10 cellular contexts compared by ENCODE assay signal in the genomic region with DNA sequence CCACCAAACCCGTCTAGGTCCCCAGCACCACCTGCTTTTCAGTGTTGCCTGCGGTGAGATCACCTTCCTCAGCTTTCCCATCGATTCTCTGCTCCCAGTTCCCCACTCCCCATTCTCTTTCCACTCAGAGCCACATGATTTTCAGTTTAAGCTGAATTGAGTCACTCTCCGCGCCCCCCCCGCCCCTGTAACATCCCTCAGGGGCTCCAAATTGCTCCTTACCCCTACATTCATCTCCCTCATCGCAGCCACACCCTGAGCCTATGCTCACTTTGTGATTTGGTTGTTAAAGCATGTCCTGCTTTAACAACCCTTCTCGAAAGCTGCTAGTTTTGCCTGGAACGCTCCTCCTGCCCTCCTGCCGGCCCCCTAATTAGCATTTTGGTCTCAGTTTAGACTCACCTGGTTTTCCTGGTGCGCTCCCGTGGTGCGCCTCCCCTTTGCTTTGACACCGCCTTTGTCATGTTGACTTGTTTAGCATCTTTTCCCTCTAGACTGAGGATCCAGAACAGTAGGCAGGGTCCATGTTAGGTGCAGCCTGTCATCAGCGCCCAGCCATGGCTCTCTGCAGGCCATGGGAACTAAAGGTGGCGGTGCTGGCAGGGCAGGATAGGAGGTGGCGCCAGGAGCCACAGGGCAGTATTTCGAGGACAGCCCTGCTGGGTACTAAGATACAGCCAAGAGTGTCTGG.
DNase-seq lines count a peak whose midpoint lies in the region; ATAC-seq, FAIRE-seq and TF ChIP-seq lines count a peak whose summit lies in the region.
"Had no signal": no experiment of that assay in that cellular context is flagged by ENCODE, and none has a peak within 500 bp of the region (broad histone marks: within the 10 kb centered on the region; RNA-seq: fewer than 3 reads in every experiment).

No MANE protein-coding gene starts in this region.

- H3K27ac ChIP-seq in ACC112 (ENCODE audit: low read depth, low read length): no peak overlapping the region
- no peak overlapping the region for H3K27ac ChIP-seq in HCT116 (ENCODE audit: low read depth, low read length)
- H3K27ac ChIP-seq in GM12878 (ENCODE audit: control insufficient read depth, insufficient read depth): no peak overlapping the region

- H3K9ac ChIP-seq in HCT116 (ENCODE audit: low read length): no peak overlapping the region
- H3K9ac ChIP-seq in GM12878 (ENCODE audit: control insufficient read depth, insufficient read depth, low read length): no peak overlapping the region

- H3K27me3 ChIP-seq in ACC112 (ENCODE audit: insufficient read depth, low read length) (no peaks in the 10 kb centered on the region), HCT116 (ENCODE audit: insufficient read depth, low read length) (no peaks in the 10 kb centered on the region), GM12878 (replicated peaks in 1 of 2; ENCODE audit: control insufficient read depth in 2 of 2, insufficient read depth in 2 of 2, low read length in 1 of 2) (no peaks in the 10 kb centered on the region; a peak in 1 of 4 replicates)

- H3K4me1 ChIP-seq in ACC112 (ENCODE audit: control insufficient read depth, insufficient read depth, low read length, unreplicated experiment) (no peaks in the 10 kb centered on the region), HCT116 (ENCODE audit: control insufficient read depth in 1 of 2, insufficient read depth in 2 of 2, low read length in 2 of 2) (peaks cover 3 to 5% of the 10 kb centered on the region in 2 experiments; a peak in 1 of 4 replicates), GM12878 (ENCODE audit: control insufficient read depth, insufficient read depth, low read length) (no peaks in the 10 kb centered on the region), mucosa of descending colon (ENCODE audit: low read depth) (no peaks in the 10 kb centered on the region)

- H3K36me3 ChIP-seq in ACC112 (ENCODE audit: insufficient read depth, low read length): no peaks in the 10 kb centered on the region
- no peaks in the 10 kb centered on the region for H3K36me3 ChIP-seq in HCT116 (ENCODE audit: control insufficient read depth in 1 of 2, insufficient read depth in 2 of 2, low read length in 2 of 2)
- no peaks in the 10 kb centered on the region for H3K36me3 ChIP-seq in GM12878 (ENCODE audit: control insufficient read depth in 2 of 2, insufficient read depth in 2 of 2, low read length in 1 of 2)
- no peaks in the 10 kb centered on the region for H3K36me3 ChIP-seq in mucosa of descending colon (ENCODE audit: low read depth)

- TF ChIP-seq EP300 in GM12878 (IDR thresholded peaks at IDR 0.05; ENCODE audit: borderline replicate concordance in 1 of 2, control insufficient read depth in 1 of 2, low read depth in 2 of 2, low read length in 2 of 2): no peak

- RAD21 ChIA-PET in HCT116 (lab: Charles Lee; ENCODE audit: low non-redundant PET in 1 of 2, low total read pairs in 2 of 2, uncharacterized antibody in 2 of 2, unreplicated experiment in 2 of 2) (interaction anchor here (0.6 to 1.7 kb wide), 8 partner anchors 62 to 253 kb away, joined by 3 to 22 read pairs (median 5); no protein-coding TSS in a partner anchor), GM12878 (lab: Charles Lee; ENCODE audit: unreplicated experiment) (interaction anchor here (0.6 to 10.5 kb wide), 41 partner anchors 8 to 393 kb away, joined by 3 to 259 read pairs (median 5); a partner anchor contains a TSS)

- peaks cover 15 to 21% of the 10 kb centered on the region in 2 donors for H3K4me1 Mint-ChIP-seq in natural killer cell

- ATAC-seq in HCT116: no peak
- ATAC-seq in GM12878: no peak
- no peak for ATAC-seq in natural killer cell
- no peak for ATAC-seq in mucosa of descending colon

- BruUV-seq in HCT116 (replicated peaks; lab: Mats Ljungman, UMichigan) (no TSS peak), GM12878 (replicated peaks; lab: Mats Ljungman, UMichigan) (no TSS peak)

- DNase-seq in HCT116 (ENCODE audit: low read depth, low spot score): no peak
- DNase-seq in GM12878 (ENCODE audit: low read depth, low spot score): no peak
- no peak for DNase-seq in natural killer cell
- no peak for DNase-seq in mucosa of descending colon
- no peak for DNase-seq in GM20000 (ENCODE audit: low spot score)
- DNase-seq in NCI-H345 (lab: John Stamatoyannopoulos, UW): no peak
- DNase-seq in NCI-H128 (lab: John Stamatoyannopoulos, UW; ENCODE audit: unreplicated experiment): no peak

- WGBS in GM12878 (ENCODE audit: insufficient coverage, insufficient replicate concordance, low lambda C conversion rate, missing lambda C conversion rate): 38% methylated on average over 18 of the region's 18 CpGs

- no peaks in the 10 kb centered on the region for H3K36me3 Mint-ChIP-seq in natural killer cell

- H4K20me1 ChIP-seq in HCT116 (ENCODE audit: insufficient read depth) (no peaks in the 10 kb centered on the region), GM12878 (ENCODE audit: control insufficient read depth, insufficient read depth) (no peaks in the 10 kb centered on the region)

- intact Hi-C loops in HCT116 (cut with micrococcal nuclease) (loop anchor here (1.0 kb wide), 1 partner anchor 250 kb away; no protein-coding TSS in a partner anchor), GM12878 (cut with micrococcal nuclease; ENCODE audit: unreplicated experiment) (loop anchor here (1.0 kb wide), 3 partner anchors 61 to 252 kb away; no protein-coding TSS in a partner anchor), natural killer cell (cut with micrococcal nuclease) (loop anchor here (1.0 to 2.0 kb wide), 4 partner anchors 25 to 252 kb away; no protein-coding TSS in a partner anchor), mucosa of descending colon (cut with DNase I, micrococcal nuclease) (loop anchor here (2.0 to 5.0 kb wide), 3 partner anchors 59 to 251 kb away; a partner anchor contains a TSS)

- no peak for FAIRE-seq in GM12878 (lab: Jason Lieb, UNC)

- TF ChIP-seq POLR2A in HCT116 (IDR thresholded peaks at IDR 0.05; ENCODE audit: borderline replicate concordance, extremely low read depth, insufficient read depth, insufficient read length) (no peak), GM12878 (IDR thresholded peaks at IDR 0.05; ENCODE audit: low read depth, low read length) (no peak)

- H3K9me3 Mint-ChIP-seq in natural killer cell: no peaks in the 10 kb centered on the region
- H3K9me3 Mint-ChIP-seq: stimulated activated naive CD8-positive, alpha-beta T cell treated with anti-CD3 and anti-CD28 coated beads, Interleukin-15, Interleukin-2, amounts not matched to agents 100 ng/mL and 50 ng/mL, for 24 hours had no signal

- H3K9me3 ChIP-seq in HCT116 (ENCODE audit: control insufficient read depth in 1 of 2, insufficient read depth in 1 of 2, low read depth in 1 of 2, low read length in 2 of 2): no peaks in the 10 kb centered on the region
- peaks cover 2% of the 10 kb centered on the region; the same call in 1 of the 3 replicates for H3K9me3 ChIP-seq in GM12878 (replicated peaks; ENCODE audit: control insufficient read depth, insufficient read depth, low read length)
- no peaks in the 10 kb centered on the region for H3K9me3 ChIP-seq in mucosa of descending colon

- H3K79me2 ChIP-seq in ACC112 (ENCODE audit: control insufficient read depth, insufficient read depth, low read length, unreplicated experiment): no peaks in the 10 kb centered on the region
- no peaks in the 10 kb centered on the region for H3K79me2 ChIP-seq in HCT116 (ENCODE audit: insufficient read depth, low read length)
- H3K79me2 ChIP-seq in GM12878 (ENCODE audit: control insufficient read depth, insufficient read depth, low read length): no peaks in the 10 kb centered on the region

- H3K27ac Mint-ChIP-seq in natural killer cell: peak overlapping the region; percentile 16 to 80
- H3K27ac Mint-ChIP-seq: stimulated activated naive CD8-positive, alpha-beta T cell treated with anti-CD3 and anti-CD28 coated beads, Interleukin-15, Interleukin-2, amounts not matched to agents 100 ng/mL and 50 ng/mL, for 24 hours had no signal

- in situ Hi-C loops in GM12878 (cut with MboI): loop anchor here (5.0 kb wide), 2 partner anchors 59 to 249 kb away; a partner anchor contains a TSS

- no peak overlapping the region for H3K4me3 Mint-ChIP-seq in natural killer cell
- H3K4me3 Mint-ChIP-seq: stimulated activated naive CD8-positive, alpha-beta T cell treated with anti-CD3 and anti-CD28 coated beads, Interleukin-15, Interleukin-2, amounts not matched to agents 100 ng/mL and 50 ng/mL, for 24 hours had no signal

- TF ChIP-seq RAD21 in HCT116 (IDR thresholded peaks at IDR 0.05; ENCODE audit: low read depth) (no peak), GM12878 (IDR thresholded peaks at IDR 0.05; ENCODE audit: insufficient read depth, low read depth, low read length) (no peak)

- SMC1A ChIA-PET in GM12878 (lab: Charles Lee; ENCODE audit: uncharacterized antibody, unreplicated experiment): interaction anchor here (0.6 to 14.7 kb wide), 44 partner anchors 10 to 473 kb away, joined by 3 to 286 read pairs (median 5); a partner anchor contains a TSS

- POLR2A ChIA-PET in HCT116 (lab: Charles Lee) (interaction anchor here (0.6 kb wide), 1 partner anchor 59 kb away, joined by 3 read pairs; no protein-coding TSS in a partner anchor), GM12878 (lab: Charles Lee) (interaction anchor here (1.0 to 2.1 kb wide), 8 partner anchors 59 to 395 kb away, joined by 3 to 10 read pairs (median 4); no protein-coding TSS in a partner anchor)

- H3K4me2 ChIP-seq in HCT116 (ENCODE audit: low read length) (peak overlapping the region; percentile 75), GM12878 (ENCODE audit: control insufficient read depth, insufficient read depth) (peak overlapping the region; percentile 88)

- TF ChIP-seq CTCF in HCT116 (IDR thresholded peaks at IDR 0.05 in 2 of 3, conservative IDR thresholded peaks at IDR 0.05 in 1 of 3; ENCODE audit: borderline replicate concordance in 1 of 3, insufficient read depth in 1 of 3, low read depth in 2 of 3, low read length in 2 of 3) (no peak), GM12878 (IDR thresholded peaks at IDR 0.05 in 2 of 3, conservative IDR thresholded peaks at IDR 0.05 in 1 of 3; ENCODE audit: control insufficient read depth in 2 of 3, extremely low read depth in 1 of 3, insufficient read depth in 1 of 3, low read depth in 3 of 3, low read length in 3 of 3) (no peak), natural killer cell (IDR thresholded peaks at IDR 0.05) (no peak), mucosa of descending colon (IDR thresholded peaks at IDR 0.05) (no peak), GM20000 (IDR thresholded peaks at IDR 0.05; ENCODE audit: extremely low read depth, missing control alignments) (no peak)

- H3K27me3 Mint-ChIP-seq in natural killer cell (ENCODE audit: low read depth in 2 of 2): no peaks in the 10 kb centered on the region

- H2AFZ ChIP-seq in ACC112 (ENCODE audit: low read length, unreplicated experiment) (peak overlapping the region; percentile 27), HCT116 (ENCODE audit: low read depth, low read length, poor library complexity, severe bottlenecking) (peak overlapping the region; percentile 24), GM12878 (ENCODE audit: control insufficient read depth, low read depth, low read length) (peak overlapping the region; percentile 49)

- CTCF ChIA-PET in HCT116 (lab: Charles Lee): interaction anchor here (0.5 to 3.6 kb wide), 31 partner anchors 8 to 544 kb away, joined by 3 to 95 read pairs (median 3); a partner anchor contains a TSS
- CTCF ChIA-PET in GM12878 (lab: Yijun Ruan, JAX): interaction anchor here (0.5 to 18.4 kb wide), 59 partner anchors 11 to 624 kb away, joined by 3 to 458 read pairs (median 5); a partner anchor contains a TSS

- H3K4me3 ChIP-seq in ACC112 (ENCODE audit: low read depth, low read length) (peak overlapping the region; percentile 65), HCT116 (replicated peaks in 1 of 2; ENCODE audit: low read depth in 1 of 2, low read length in 2 of 2) (peak overlapping the region in 1 of 2 experiments; percentile 24; a peak in 2 of 4 replicates), GM12878 (no peak overlapping the region), mucosa of descending colon (no peak overlapping the region)
- H3K4me3 ChIP-seq: lung had no signal

- H3K9me2 ChIP-seq in HCT116 (ENCODE audit: insufficient read depth): no peaks in the 10 kb centered on the region
